In genomic region chr12:84843588-84844144, GRCh38 we compare ENCODE assay signal across 20 cellular contexts.
DNase-seq lines count a peak whose midpoint lies in the region; ATAC-seq and TF ChIP-seq lines count a peak whose summit lies in the region.
"Had no signal": no experiment of that assay in that cellular context is flagged by ENCODE, and none has a peak within 500 bp of the region (broad histone marks: within the 10 kb centered on the region; RNA-seq: fewer than 3 reads in every experiment).

No MANE protein-coding gene starts in this region.

- H3K4me3 Mint-ChIP-seq in activated T-cell treated with anti-CD3 and anti-CD28 coated beads, Interleukin-2, amount 50 U/mL, for 24 hours, result no peak overlapping the region
- H3K4me3 Mint-ChIP-seq in CD4-positive, alpha-beta T cell, result no peak overlapping the region

- POLR2A ChIA-PET in CD4-positive, alpha-beta T cell (lab: Charles Lee), result no interaction called here
- POLR2A ChIA-PET in A673 (lab: Charles Lee; ENCODE audit: low non-redundant PET), result no interaction called here

- H3K9me3 ChIP-seq in CD4-positive, alpha-beta T cell (ENCODE audit: control insufficient read depth, low read length), result no peaks in the 10 kb centered on the region
- no peaks in the 10 kb centered on the region for H3K9me3 ChIP-seq in OCI-LY3 (ENCODE audit: insufficient read depth, low read length)
- no peaks in the 10 kb centered on the region for H3K9me3 ChIP-seq in trophoblast cell (ENCODE audit: insufficient read depth, low read depth, low read length)
- no peaks in the 10 kb centered on the region for H3K9me3 ChIP-seq in A673 (ENCODE audit: low read depth, low read length, poor library complexity, severe bottlenecking)
- H3K9me3 ChIP-seq: A549, HAP-1 had no signal

- no peak overlapping the region for H3K14ac ChIP-seq in trophoblast cell (ENCODE audit: low read length)

- no peaks in the 10 kb centered on the region for H3K36me3 Mint-ChIP-seq in activated T-cell treated with anti-CD3 and anti-CD28 coated beads, Interleukin-2, amount 50 U/mL, for 24 hours (ENCODE audit: low read depth)
- H3K36me3 Mint-ChIP-seq in CD4-positive, alpha-beta T cell (ENCODE audit: low read depth), result no peaks in the 10 kb centered on the region

- no peak overlapping the region for H3K4me3 ChIP-seq in OCI-LY3 (ENCODE audit: low read length)
- no peak overlapping the region for H3K4me3 ChIP-seq in trophoblast cell (ENCODE audit: low read depth, low read length)
- no peak overlapping the region for H3K4me3 ChIP-seq in A673 (ENCODE audit: low read depth, low read length, poor library complexity, severe bottlenecking)
- H3K4me3 ChIP-seq: A549, HAP-1 had no signal

- H2AFZ ChIP-seq in OCI-LY3 (ENCODE audit: low read depth, low read length) (peak overlapping the region; percentile 32), trophoblast cell (ENCODE audit: insufficient read depth, low read length, poor library complexity) (no peak overlapping the region)

- ATAC-seq in CD4-positive, alpha-beta T cell (ENCODE audit: poor library complexity), result no peak
- ATAC-seq: A549, PC-3 had no signal

- H3K4me1 Mint-ChIP-seq in activated T-cell treated with anti-CD3 and anti-CD28 coated beads, Interleukin-2, amount 50 U/mL, for 24 hours (ENCODE audit: low read depth), result peaks cover 12% of the 10 kb centered on the region
- H3K4me1 Mint-ChIP-seq in CD4-positive, alpha-beta T cell (ENCODE audit: low read depth), result no peaks in the 10 kb centered on the region

- no peak for TF ChIP-seq CTCF in CD4-positive, alpha-beta T cell (IDR thresholded peaks at IDR 0.05)
- TF ChIP-seq CTCF in OCI-LY3 (IDR thresholded peaks at IDR 0.05; ENCODE audit: low read depth, low read length) (no peak), A673 (conservative IDR thresholded peaks at IDR 0.05; ENCODE audit: low read depth, low read length) (no peak)

- H3K4me2 ChIP-seq in OCI-LY3 (ENCODE audit: low read length), result peak overlapping the region; percentile 21
- no peak overlapping the region for H3K4me2 ChIP-seq in trophoblast cell (ENCODE audit: low read length)
- H3K4me2 ChIP-seq: A549 had no signal

- no peak overlapping the region for H3K9ac ChIP-seq in OCI-LY3 (ENCODE audit: low read length)
- no peak overlapping the region for H3K9ac ChIP-seq in trophoblast cell (ENCODE audit: low read length)

- no peak overlapping the region for H3K18ac ChIP-seq in trophoblast cell (ENCODE audit: low read length)

- H3K36me3 ChIP-seq in OCI-LY3 (replicated peaks; ENCODE audit: low read depth, low read length) (no peaks in the 10 kb centered on the region), trophoblast cell (ENCODE audit: control insufficient read depth in 1 of 2, insufficient read depth in 2 of 2, low read length in 2 of 2) (no peaks in the 10 kb centered on the region), A673 (ENCODE audit: insufficient read depth, low read length, poor library complexity, severe bottlenecking) (no peaks in the 10 kb centered on the region)
- H3K36me3 ChIP-seq: HAP-1 had no signal

- H2BK5ac ChIP-seq in trophoblast cell (ENCODE audit: low read depth, low read length, poor library complexity), result no peak overlapping the region

- H3K4ac ChIP-seq in trophoblast cell (ENCODE audit: low read depth, low read length), result no peak overlapping the region

- intact Hi-C loops in CD4-positive, alpha-beta T cell (cut with DNase I, micrococcal nuclease), result no loop called here
- intact Hi-C loops in A673 (cut with micrococcal nuclease; ENCODE audit: unreplicated experiment), result loop anchor here (2.0 to 10.0 kb wide), 3 partner anchors 219 to 1016 kb away; no protein-coding TSS in a partner anchor

- no peak overlapping the region for H3K23ac ChIP-seq in trophoblast cell (ENCODE audit: low read length)

- DNase-seq in activated T-cell treated with anti-CD3 and anti-CD28 coated beads, Interleukin-2, amount 50 U/mL, for 24 hours, result no peak
- DNase-seq in activated T-cell treated with anti-CD3 and anti-CD28 coated beads, Interleukin-2, amount 50 U/mL, for 1 hour, result no peak
- no peak for DNase-seq in CD4-positive, alpha-beta T cell
- no peak for DNase-seq in trophoblast cell
- DNase-seq in activated gamma-delta T cell treated with Interleukin-2 at 50 U/mL for 16 hours, result no peak
- no peak for DNase-seq in A673 (ENCODE audit: low spot score)
- DNase-seq: C1 segment of cervical spinal cord, Calu3, DMS79 treated with DMSO at 0.1 percent for 48 hours, GF-D8, GOT3, KG1, MM.1S, NCI-H2029, NCI-H524 treated with DMSO at 0.1 percent for 48 hours, NCI-H774, PC-3 had no signal

- H2AK5ac ChIP-seq in trophoblast cell (ENCODE audit: low read length), result no peak overlapping the region

- no peak overlapping the region for H4K12ac ChIP-seq in trophoblast cell (ENCODE audit: low read depth, low read length)

- no peak overlapping the region for H4K91ac ChIP-seq in trophoblast cell (ENCODE audit: low read depth, low read length)

- H3K27me3 Mint-ChIP-seq in activated T-cell treated with anti-CD3 and anti-CD28 coated beads, Interleukin-2, amount 50 U/mL, for 24 hours, result no peaks in the 10 kb centered on the region
- no peaks in the 10 kb centered on the region for H3K27me3 Mint-ChIP-seq in CD4-positive, alpha-beta T cell

- H3K27me3 ChIP-seq in CD4-positive, alpha-beta T cell (ENCODE audit: control insufficient read depth, insufficient read depth, low read length), result no peaks in the 10 kb centered on the region
- no peaks in the 10 kb centered on the region for H3K27me3 ChIP-seq in OCI-LY3 (ENCODE audit: low read depth, low read length)
- H3K27me3 ChIP-seq in trophoblast cell (ENCODE audit: insufficient read depth, low read length), result no peaks in the 10 kb centered on the region
- H3K27me3 ChIP-seq in A673 (replicated peaks; ENCODE audit: insufficient read depth, low read depth, low read length, poor library complexity), result no peaks in the 10 kb centered on the region

- no peak overlapping the region for H2BK12ac ChIP-seq in trophoblast cell (ENCODE audit: low read length)

- peaks cover 13% of the 10 kb centered on the region for H3K4me1 ChIP-seq in OCI-LY3 (ENCODE audit: low read length)
- H3K4me1 ChIP-seq in trophoblast cell (ENCODE audit: control insufficient read depth in 1 of 2, insufficient read depth in 2 of 2, low read length in 2 of 2), result no peaks in the 10 kb centered on the region
- no peaks in the 10 kb centered on the region for H3K4me1 ChIP-seq in A673 (ENCODE audit: insufficient read depth, low read length, poor library complexity, severe bottlenecking)
- H3K4me1 ChIP-seq: A549 had no signal

- H2BK120ac ChIP-seq in trophoblast cell (ENCODE audit: insufficient read depth, low read length, poor library complexity), result peak overlapping the region; percentile 51

- H3K79me2 ChIP-seq in OCI-LY3 (ENCODE audit: low read length), result no peaks in the 10 kb centered on the region
- no peaks in the 10 kb centered on the region for H3K79me2 ChIP-seq in trophoblast cell (ENCODE audit: control insufficient read depth, insufficient read depth, low read length, poor library complexity)

- H3K79me1 ChIP-seq in trophoblast cell (ENCODE audit: low read length), result peaks cover 5% of the 10 kb centered on the region

- H4K20me1 ChIP-seq in OCI-LY3 (ENCODE audit: insufficient read depth, low read length), result no peaks in the 10 kb centered on the region

- BruUV-seq in A673 (replicated peaks; lab: Mats Ljungman, UMichigan), result no TSS peak

- H4K8ac ChIP-seq in trophoblast cell (ENCODE audit: low read depth, low read length), result no peak overlapping the region

- no peak overlapping the region for H3K27ac ChIP-seq in CD4-positive, alpha-beta T cell (ENCODE audit: low read depth, low read length)
- H3K27ac ChIP-seq in OCI-LY3 (ENCODE audit: low read length), result peak overlapping the region; percentile 27
- H3K27ac ChIP-seq in trophoblast cell (ENCODE audit: low read depth, low read length), result no peak overlapping the region
- H3K27ac ChIP-seq in A673 (ENCODE audit: low read depth, low read length, poor library complexity, severe bottlenecking), result no peak overlapping the region
- H3K27ac ChIP-seq: A549 had no signal

- WGBS in trophoblast cell (ENCODE audit: extremely low coverage, insufficient coverage, insufficient read length), result no CpG with 5 or more reads among the region's 1 CpG

- no peaks in the 10 kb centered on the region for H3K9me3 Mint-ChIP-seq in activated T-cell treated with anti-CD3 and anti-CD28 coated beads, Interleukin-2, amount 50 U/mL, for 24 hours
- no peaks in the 10 kb centered on the region for H3K9me3 Mint-ChIP-seq in CD4-positive, alpha-beta T cell

- CTCF ChIA-PET in CD4-positive, alpha-beta T cell (lab: Charles Lee), result no interaction called here
- CTCF ChIA-PET in A673 (lab: Charles Lee), result interaction anchor here (1.0 kb wide), 1 partner anchor 346 kb away, joined by 5 read pairs; no protein-coding TSS in a partner anchor

- H3K27ac Mint-ChIP-seq in activated T-cell treated with anti-CD3 and anti-CD28 coated beads, Interleukin-2, amount 50 U/mL, for 24 hours, result peak overlapping the region; percentile 57
- peak overlapping the region; percentile 4 for H3K27ac Mint-ChIP-seq in CD4-positive, alpha-beta T cell
